In the genomic region with DNA sequence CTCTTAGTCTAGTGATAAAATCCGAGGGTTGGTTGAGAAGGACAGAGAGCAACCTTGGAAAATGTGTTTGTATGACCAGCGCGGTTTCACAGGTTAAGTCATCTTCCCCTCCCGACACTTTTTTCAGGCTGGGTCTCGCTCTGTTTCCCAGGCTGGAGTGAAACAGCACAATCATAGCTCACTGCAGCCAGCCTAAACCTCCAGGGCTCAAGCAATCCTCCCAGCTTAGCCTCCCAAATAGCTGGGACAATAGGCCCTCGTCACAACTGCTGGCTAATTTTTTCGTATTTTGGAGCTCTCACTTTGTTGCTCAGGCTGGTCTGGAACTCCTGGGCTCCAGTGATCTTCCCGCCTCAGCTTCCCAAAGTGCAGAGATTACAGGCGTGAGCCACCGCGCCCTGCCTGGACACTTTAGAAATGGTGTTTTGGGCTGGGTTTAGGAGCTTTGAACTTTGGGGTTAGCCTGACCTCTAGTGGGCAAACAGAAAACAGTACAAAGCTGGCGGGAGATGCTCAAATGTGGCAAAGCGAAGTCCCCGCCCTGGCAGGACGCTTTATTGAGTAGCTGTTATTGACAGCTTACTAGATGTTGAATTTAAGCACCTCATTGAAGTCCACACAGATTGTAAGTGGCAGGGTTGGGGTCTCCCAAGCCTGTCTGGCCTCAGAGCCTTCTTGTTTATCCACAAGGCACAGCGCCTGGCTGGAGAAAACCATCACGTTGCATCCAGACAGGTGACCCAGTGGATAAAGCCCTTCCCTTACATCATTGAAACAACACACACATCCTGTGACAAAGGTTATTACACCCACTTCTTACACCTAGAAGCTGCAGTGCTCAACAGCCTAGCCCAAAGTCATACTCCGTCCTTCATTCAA, we compare ENCODE assay signal across 8 cellular contexts. TPM values are rescaled to one million over a fixed set of nuclear protein-coding genes. Genes with fewer than 3 reads are reported as not detected.
DNase-seq lines count a peak whose midpoint lies in the region; ATAC-seq lines count a peak whose summit lies in the region.

No MANE protein-coding gene starts in this region.

- peaks cover 9 to 10% of the 10 kb centered on the region in 2 donors for H3K27me3 Mint-ChIP-seq in CD4-positive, alpha-beta memory T cell

- intact Hi-C loops in CD4-positive, alpha-beta memory T cell (cut with micrococcal nuclease): loop anchor here (1.0 to 5.0 kb wide), 3 partner anchors 701 to 1322 kb away; a partner anchor contains a TSS

- H3K36me3 Mint-ChIP-seq in CD4-positive, alpha-beta memory T cell: no peaks in the 10 kb centered on the region

- no peaks in the 10 kb centered on the region for H3K36me3 ChIP-seq in CD4-positive, alpha-beta memory T cell (ENCODE audit: insufficient read depth, low read length)

- H3K9me3 Mint-ChIP-seq in CD4-positive, alpha-beta memory T cell: no peaks in the 10 kb centered on the region

- ATAC-seq in GM21723 (IDR thresholded peaks at IDR 0.05; ENCODE audit: unreplicated experiment) (peak; percentile 70), left lobe of liver (peak; percentile 98), GM19467 (IDR thresholded peaks at IDR 0.05; ENCODE audit: unreplicated experiment) (no peak)

- CTCF ChIA-PET in CD4-positive, alpha-beta memory T cell (lab: Charles Lee; ENCODE audit: partially characterized antibody): interaction anchor here (0.6 to 3.8 kb wide), 30 partner anchors 8 to 826 kb away, joined by 3 to 44 read pairs (median 4); no protein-coding TSS in a partner anchor

- H3K27ac Mint-ChIP-seq in CD4-positive, alpha-beta memory T cell: no peak overlapping the region

- H3K27me3 ChIP-seq in CD4-positive, alpha-beta memory T cell (ENCODE audit: insufficient read depth, low read length): peaks cover 4% of the 10 kb centered on the region

- H3K9me3 ChIP-seq in CD4-positive, alpha-beta memory T cell (ENCODE audit: control insufficient read depth in 1 of 2, low read length in 2 of 2): no peaks in the 10 kb centered on the region

- H3K27ac ChIP-seq in CD4-positive, alpha-beta memory T cell (ENCODE audit: low read depth, low read length): no peak overlapping the region
- H3K27ac ChIP-seq in caudate nucleus (ENCODE audit: low read depth, low read length): no peak overlapping the region

- DNase-seq in CD4-positive, alpha-beta memory T cell: peak in 4 of 5 donors; percentile 51 to 61 (median 55)
- DNase-seq in NCI-H2107 treated with DMSO at 0.1 percent for 48 hours (lab: John Stamatoyannopoulos, UW; ENCODE audit: unreplicated experiment) (peak; percentile 48), caudate nucleus (lab: John Stamatoyannopoulos, UW) (peak in 48 of 61 donors; percentile 3 to 67 (median 27)), left lobe of liver (ENCODE audit: low spot score) (peak; percentile 56)
- peak; percentile 21 for DNase-seq in activated CD4-positive, CD25-positive, alpha-beta regulatory T cell treated with anti-CD3 and anti-CD28 coated beads, Interleukin-2, amount 50 U/mL, for 16 hours (ENCODE audit: low read depth, low spot score)
- DNase-seq in stimulated activated CD4-positive, alpha-beta T cell treated with anti-CD3 and anti-CD28 coated beads, TNF-alpha, amount 100 ng/mL, for 24 hours (ENCODE audit: low read depth in 3 of 3): peak; percentile 27 to 39 (median 33)

- POLR2A ChIA-PET in CD4-positive, alpha-beta memory T cell (lab: Charles Lee; ENCODE audit: partially characterized antibody): no interaction called here

- H3K4me3 ChIP-seq in CD4-positive, alpha-beta memory T cell (ENCODE audit: low read length in 2 of 2): no peak overlapping the region

- no peaks in the 10 kb centered on the region for H3K4me1 ChIP-seq in CD4-positive, alpha-beta memory T cell (ENCODE audit: insufficient read depth, low read length)

- no peak overlapping the region for H3K4me3 Mint-ChIP-seq in CD4-positive, alpha-beta memory T cell

- H3K4me1 Mint-ChIP-seq in CD4-positive, alpha-beta memory T cell: peaks cover 0 to 3% (median 0%) of the 10 kb centered on the region in 4 donors

RNA-seq across cellular contexts. Expression of a gene that starts 34.7 kb away (rescaled TPM):
- total RNA-seq in CD4-positive, alpha-beta memory T cell: 100 to 1,000 TPM in 1 of 2 experiments, 10 to 100 TPM in 1; 92.6 to 102 TPM
- polyA plus RNA-seq in CD4-positive, alpha-beta memory T cell: 10 to 100 TPM; 26.4 to 30.0 TPM
- total RNA-seq in left lobe of liver: 22.4 TPM
